15 cellular contexts compared by ENCODE assay signal in genomic region chr14:61229475-61229888, GRCh38. TPM values are rescaled to one million over a fixed set of nuclear protein-coding genes. Genes with fewer than 3 reads are reported as not detected.
A peak's percentile ranks its signal among the peaks of the same experiment; 100 is the strongest.
DNase-seq lines count a peak whose midpoint lies in the region; FAIRE-seq and TF ChIP-seq lines count a peak whose summit lies in the region.
"Had no signal": no experiment of that assay in that cellular context is flagged by ENCODE, and none has a peak within 500 bp of the region (broad histone marks: within the 10 kb centered on the region; RNA-seq: fewer than 3 reads in every experiment).

No MANE protein-coding gene starts in this region.

- H3K4me3 ChIP-seq in H1 (ENCODE audit: extremely low read depth in 1 of 4, insufficient read depth in 2 of 4, low read depth in 3 of 4, low read length in 4 of 4): no peak overlapping the region
- no peak overlapping the region for H3K4me3 ChIP-seq in smooth muscle cell
- no peak overlapping the region for H3K4me3 ChIP-seq in foreskin fibroblast (ENCODE audit: low read depth in 1 of 2, low read length in 2 of 2)
- H3K4me3 ChIP-seq: breast epithelium had no signal

- peak overlapping the region; percentile 85; the same call in 1 of the 2 replicates for H2BK12ac ChIP-seq in H1 (ENCODE audit: low read depth, low read length)

- H3K79me1 ChIP-seq in H1 (ENCODE audit: low read depth, low read length): no peaks in the 10 kb centered on the region

- TF ChIP-seq CTCF in H1 (IDR thresholded peaks at IDR 0.05; ENCODE audit: control extremely low read depth in 1 of 3, insufficient read depth in 1 of 3, low read depth in 1 of 3, low read length in 3 of 3) (no peak), smooth muscle cell (IDR thresholded peaks at IDR 0.05; ENCODE audit: borderline replicate concordance, insufficient read depth, poor library complexity, severe bottlenecking) (no peak), foreskin fibroblast (IDR thresholded peaks at IDR 0.05; ENCODE audit: low read depth, low read length) (no peak)

- H3K9ac ChIP-seq in H1 (replicated peaks in 1 of 4; ENCODE audit: extremely low read depth in 1 of 4, low read depth in 3 of 4, low read length in 3 of 4): no peak overlapping the region
- H3K9ac ChIP-seq in smooth muscle cell (ENCODE audit: low read depth): no peak overlapping the region

- H4K8ac ChIP-seq in H1 (ENCODE audit: extremely low read depth, insufficient read depth, low read length): no peak overlapping the region

- H4K91ac ChIP-seq in H1 (replicated peaks; ENCODE audit: insufficient read length, low read length): no peak overlapping the region

- H3K4me3 Mint-ChIP-seq in activated naive CD4-positive, alpha-beta T cell treated with anti-CD3 and anti-CD28 coated beads for 36 hours: no peak overlapping the region
- H3K4me3 Mint-ChIP-seq: effector memory CD8-positive, alpha-beta T cell had no signal

- peaks cover 0 to 8% (median 0%) of the 10 kb centered on the region in 4 experiments; a peak in 4 of 7 replicates for H3K4me1 ChIP-seq in H1 (replicated peaks in 1 of 4; ENCODE audit: control insufficient read depth in 3 of 4, insufficient read depth in 4 of 4, low read length in 3 of 4)
- H3K4me1 ChIP-seq in smooth muscle cell (ENCODE audit: low read depth): peaks cover 6% of the 10 kb centered on the region
- H3K4me1 ChIP-seq: breast epithelium had no signal

- no peaks in the 10 kb centered on the region for H3K23me2 ChIP-seq in H1 (ENCODE audit: low read depth, low read length)

- H2BK5ac ChIP-seq in H1 (ENCODE audit: low read depth, low read length): no peak overlapping the region

- H3K36me3 Mint-ChIP-seq in activated naive CD4-positive, alpha-beta T cell treated with anti-CD3 and anti-CD28 coated beads for 36 hours (ENCODE audit: low read depth): no peaks in the 10 kb centered on the region

- no peak overlapping the region for H3K27ac Mint-ChIP-seq in activated naive CD4-positive, alpha-beta T cell treated with anti-CD3 and anti-CD28 coated beads for 36 hours
- H3K27ac Mint-ChIP-seq: effector memory CD8-positive, alpha-beta T cell had no signal

- CTCF ChIA-PET in H1 (lab: Charles Lee; ENCODE audit: partially characterized antibody): interaction anchor here (1.3 kb wide), 1 partner anchor 11 kb away, joined by 4 read pairs; no protein-coding TSS in a partner anchor
- CTCF ChIA-PET in activated naive CD4-positive, alpha-beta T cell treated with anti-CD3 and anti-CD28 coated beads for 36 hours (lab: Charles Lee): no interaction called here

- H2AK5ac ChIP-seq in H1 (ENCODE audit: low read depth, low read length): no peak overlapping the region

- peaks cover 3% of the 10 kb centered on the region for H3K4me1 Mint-ChIP-seq in activated naive CD4-positive, alpha-beta T cell treated with anti-CD3 and anti-CD28 coated beads for 36 hours (ENCODE audit: low read depth)

- 74% methylated on average over 6 of the region's 6 CpGs; no CpG with 5 or more reads in 1 of the 2 experiments for WGBS in H1 (ENCODE audit: extremely low coverage in 1 of 2, insufficient coverage in 1 of 2, insufficient read length in 1 of 2, insufficient replicate concordance in 2 of 2, low coverage in 1 of 2, low lambda C conversion rate in 2 of 2, missing lambda C conversion rate in 1 of 2), 2 experiments
- WGBS in smooth muscle cell (ENCODE audit: low lambda C conversion rate): 88% methylated on average over 6 of the region's 6 CpGs

- H3K4me2 ChIP-seq in H1 (ENCODE audit: insufficient read depth in 1 of 2, low read depth in 2 of 2, low read length in 2 of 2) (no peak overlapping the region), smooth muscle cell (no peak overlapping the region)

- 0 out of 2 replicates have a peak overlapping the region, but pooled peaks have one; percentile 53 for H2BK15ac ChIP-seq in H1 (ENCODE audit: low read length)

- TF ChIP-seq POLR2A in H1 (IDR thresholded peaks at IDR 0.05; ENCODE audit: control extremely low read depth in 1 of 2, low read depth in 2 of 2, low read length in 2 of 2): no peak

- peak overlapping the region; percentile 87 for H2AFZ ChIP-seq in H1 (ENCODE audit: low read length)
- peak overlapping the region; percentile 41 for H2AFZ ChIP-seq in smooth muscle cell (ENCODE audit: low read depth)

- 0 out of 2 replicates have a peak overlapping the region, but pooled peaks have one; percentile 2 for H3K18ac ChIP-seq in H1 (ENCODE audit: extremely low read depth, low read length)

- H3K27ac ChIP-seq in H1 (ENCODE audit: low read depth, low read length) (no peak overlapping the region), smooth muscle cell (ENCODE audit: low read depth) (no peak overlapping the region)
- H3K27ac ChIP-seq: breast epithelium had no signal

- no peak overlapping the region for H3K23ac ChIP-seq in H1 (ENCODE audit: insufficient read length)

- H3K79me2 ChIP-seq in H1 (ENCODE audit: control insufficient read depth in 1 of 2, insufficient read depth in 2 of 2, low read length in 2 of 2) (no peaks in the 10 kb centered on the region), smooth muscle cell (ENCODE audit: low read depth) (no peaks in the 10 kb centered on the region)

- H3F3A ChIP-seq in smooth muscle cell (ENCODE audit: low read depth): no peaks in the 10 kb centered on the region

- peaks cover 11% of the 10 kb centered on the region for H3K27me3 Mint-ChIP-seq in activated naive CD4-positive, alpha-beta T cell treated with anti-CD3 and anti-CD28 coated beads for 36 hours (ENCODE audit: low read depth)

- H4K20me1 ChIP-seq in H1 (replicated peaks in 1 of 2; ENCODE audit: control insufficient read depth in 1 of 2, insufficient read depth in 2 of 2, low read length in 2 of 2): no peaks in the 10 kb centered on the region
- H4K20me1 ChIP-seq in smooth muscle cell (ENCODE audit: low read depth): no peaks in the 10 kb centered on the region

- DNase-seq in NCI-H1092 treated with DMSO at 0.1 percent for 48 hours (lab: John Stamatoyannopoulos, UW): peak; percentile 99
- peak; percentile 59 for DNase-seq in NCI-H2196 (lab: John Stamatoyannopoulos, UW; ENCODE audit: unreplicated experiment)
- no peak for DNase-seq in H1 (ENCODE audit: low read depth in 1 of 2, low spot score in 2 of 2)
- DNase-seq in smooth muscle cell (lab: John Stamatoyannopoulos, UW; ENCODE audit: unreplicated experiment): no peak
- no peak for DNase-seq in activated naive CD4-positive, alpha-beta T cell treated with Interleukin-2 at 50 U/mL for 16 hours
- no peak for DNase-seq in foreskin fibroblast
- no peak for DNase-seq in activated naive CD4-positive, alpha-beta T cell treated with anti-CD3 and anti-CD28 coated beads for 36 hours
- DNase-seq: C1 segment of cervical spinal cord; effector memory CD8-positive, alpha-beta T cell; islet precursor cell; stimulated activated CD4-positive, alpha-beta T cell treated with anti-CD3 and anti-CD28 coated beads, Interleukin-2, amount 100 ng/mL, for 48 hours had no signal

- intact Hi-C loops in activated naive CD4-positive, alpha-beta T cell treated with anti-CD3 and anti-CD28 coated beads for 36 hours (cut with micrococcal nuclease): no loop called here

- H3K9me3 ChIP-seq in H1 (ENCODE audit: insufficient read depth in 2 of 2, low read depth in 1 of 2, low read length in 1 of 2): no peaks in the 10 kb centered on the region
- no peaks in the 10 kb centered on the region for H3K9me3 ChIP-seq in smooth muscle cell (replicated peaks; ENCODE audit: low read depth)
- H3K9me3 ChIP-seq: breast epithelium had no signal

- no peak for TF ChIP-seq EP300 in H1 (IDR thresholded peaks at IDR 0.05; ENCODE audit: borderline replicate concordance in 1 of 2, low read depth in 2 of 2, low read length in 2 of 2)

- POLR2A ChIA-PET in H1 (lab: Charles Lee; ENCODE audit: partially characterized antibody): interaction anchor here (1.1 to 1.3 kb wide), 2 partner anchors 9 to 16 kb away, joined by 3 to 6 read pairs; no protein-coding TSS in a partner anchor

- H3K14ac ChIP-seq in H1 (ENCODE audit: insufficient read length): no peak overlapping the region

- H3K9me3 Mint-ChIP-seq in activated naive CD4-positive, alpha-beta T cell treated with anti-CD3 and anti-CD28 coated beads for 36 hours: no peaks in the 10 kb centered on the region
- H3K9me3 Mint-ChIP-seq: effector memory CD8-positive, alpha-beta T cell had no signal

- FAIRE-seq in H1 (lab: Jason Lieb, UNC): peak; percentile 42
- FAIRE-seq: frontal cortex had no signal

- no peak overlapping the region for H4K5ac ChIP-seq in H1 (ENCODE audit: insufficient read length, low read depth, low read length)

- no peak for TF ChIP-seq RAD21 in H1 (IDR thresholded peaks at IDR 0.05 in 1 of 2, conservative IDR thresholded peaks at IDR 0.05 in 1 of 2; ENCODE audit: low read depth in 2 of 2, low read length in 2 of 2)

- H3K56ac ChIP-seq in H1 (replicated peaks; ENCODE audit: insufficient read length, low read depth, low read length): no peak overlapping the region

- H2BK120ac ChIP-seq in H1 (replicated peaks; ENCODE audit: low read depth, low read length): no peak overlapping the region

- H3K4ac ChIP-seq in H1 (replicated peaks; ENCODE audit: insufficient read length, low read depth, low read length): no peak overlapping the region

- peak overlapping the region; percentile 52; the same call in 1 of the 2 replicates for H2BK20ac ChIP-seq in H1 (ENCODE audit: low read length)

- H3K36me3 ChIP-seq in H1 (ENCODE audit: control insufficient read depth in 2 of 4, insufficient read depth in 4 of 4, low read length in 3 of 4) (no peaks in the 10 kb centered on the region), smooth muscle cell (ENCODE audit: low read depth) (no peaks in the 10 kb centered on the region)
- H3K36me3 ChIP-seq: breast epithelium had no signal

- H3K27me3 ChIP-seq in H1 (replicated peaks in 1 of 4; ENCODE audit: control insufficient read depth in 3 of 4, extremely low read depth in 1 of 4, insufficient read depth in 3 of 4, low read length in 3 of 4): no peaks in the 10 kb centered on the region
- no peaks in the 10 kb centered on the region for H3K27me3 ChIP-seq in smooth muscle cell (ENCODE audit: low read depth)
- H3K27me3 ChIP-seq: breast epithelium had no signal

RNA-seq across cellular contexts. Expression of gene TMEM30B, which starts 51.7 kb away (rescaled TPM):
- total RNA-seq in H1 (2021; fragmentation: NEBNext Ultra II Directional; extraction: Animal tissue kit (Norgen Biotek cat#: 25700)): 11.0 and 11.2 TPM in 2 replicates
- polyA plus RNA-seq in H1 (2011; rRNA removed) (18.7 and 27.3 TPM in 2 replicates), smooth muscle cell (0.16 and 4.5 TPM in 2 replicates)
- polyA plus RNA-seq in H1 (2011; cell fraction: cytosol; rRNA removed): 12.9 TPM
- polyA plus RNA-seq in H1 (2011; cell fraction: nucleus; rRNA removed): 11.5 TPM
- 8.2 to 13.0 TPM (median 9.7 TPM) in 4 replicates for polyA plus RNA-seq in H1 (2012, experiment 1 of 2)
- 2.9 TPM for polyA plus RNA-seq in H1 (2012, experiment 2 of 2)
- 15.9 TPM for polyA plus RNA-seq in H1 (2013, experiment 1 of 2)
- polyA plus RNA-seq in H1 (2013, experiment 2 of 2): 17.2 TPM
- 3.5 and 7.7 TPM in 2 replicates for polyA minus RNA-seq in H1 (2011; rRNA and poly(A)+ RNA removed)
- polyA minus RNA-seq in H1 (2011; cell fraction: cytosol; rRNA and poly(A)+ RNA removed): 13.5 TPM
- 11.6 TPM for polyA minus RNA-seq in H1 (2011; cell fraction: nucleus; rRNA and poly(A)+ RNA removed)
- total RNA-seq in smooth muscle cell: 2.0 and 3.1 TPM in 2 replicates
- total RNA-seq in activated naive CD4-positive, alpha-beta T cell treated with anti-CD3 and anti-CD28 coated beads for 36 hours: 1 to 10 TPM; 2.8 to 3.0 TPM
- total RNA-seq: G401, SK-MEL-5 had no signal

Comparison
In these comparisons a context has a peak if more than half of its experiments do, and no peak if none do; other contexts are left out.
1. DNase-seq: peak in NCI-H1092 treated with DMSO at 0.1 percent for 48 hours (single experiment) and NCI-H2196 (single experiment); none in H1 (0 of 2), smooth muscle cell (single experiment), activated naive CD4-positive, alpha-beta T cell treated with Interleukin-2 at 50 U/mL for 16 hours (single experiment), foreskin fibroblast (0 of 2) and activated naive CD4-positive, alpha-beta T cell treated with anti-CD3 and anti-CD28 coated beads for 36 hours (single experiment).